ENCODE assay signal across 1 cellular context in the genomic region with DNA sequence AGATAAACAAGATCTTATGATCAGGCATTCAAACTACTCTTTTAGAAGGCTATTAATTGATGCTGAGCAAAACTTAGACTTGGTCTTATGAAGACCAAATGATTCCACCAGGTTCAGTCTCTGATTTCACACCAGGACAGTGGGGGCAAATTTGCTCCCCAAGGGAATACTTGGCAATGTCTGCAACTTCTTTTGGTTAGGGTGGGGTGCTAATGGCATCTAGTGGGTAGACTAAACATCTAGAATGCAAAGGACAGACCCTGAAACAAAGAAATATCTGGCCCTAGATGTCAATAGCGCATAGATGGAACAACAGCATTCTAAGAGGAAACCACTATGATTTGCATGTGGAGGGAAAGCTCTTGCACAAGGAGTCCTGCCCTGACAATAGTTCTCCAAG.
TF ChIP-seq lines count a peak whose summit lies in the region.

No MANE protein-coding gene starts in this region.

TF ChIP-seq in GM12878, 131 proteins besides CTCF, POLR2A, EP300 and RAD21 (continued from another document):
- TF ChIP-seq E2F4 (IDR thresholded peaks at IDR 0.05; ENCODE audit: low read depth, low read length) = no peak
